8 cellular contexts compared by ENCODE assay signal in genomic region chr7:16918288-16918895, GRCh38. TPM values are rescaled to one million over a fixed set of nuclear protein-coding genes. Genes with fewer than 3 reads are reported as not detected.
A peak's percentile ranks its signal among the peaks of the same experiment; 100 is the strongest.
DNase-seq lines count a peak whose midpoint lies in the region; ATAC-seq and TF ChIP-seq lines count a peak whose summit lies in the region.

No MANE protein-coding gene starts in this region.

- H3K9ac ChIP-seq in OCI-LY1 (ENCODE audit: low read length) (no peak overlapping the region), neural progenitor cell (no peak overlapping the region)

- no peaks in the 10 kb centered on the region for H3K36me3 ChIP-seq in GM23338 (ENCODE audit: insufficient read depth)
- no peaks in the 10 kb centered on the region for H3K36me3 ChIP-seq in OCI-LY1 (ENCODE audit: insufficient read depth, low read length)
- H3K36me3 ChIP-seq in neural progenitor cell: no peaks in the 10 kb centered on the region
- no peaks in the 10 kb centered on the region for H3K36me3 ChIP-seq in MG63

- no peak overlapping the region for H3K4me3 Mint-ChIP-seq in GM23338
- no peak overlapping the region for H3K4me3 Mint-ChIP-seq in neural progenitor cell

- H3K27me3 ChIP-seq in GM23338 (ENCODE audit: insufficient read depth) (no peaks in the 10 kb centered on the region), OCI-LY1 (ENCODE audit: insufficient read depth, low read length) (no peaks in the 10 kb centered on the region), neural progenitor cell (no peaks in the 10 kb centered on the region), MG63 (no peaks in the 10 kb centered on the region)

- TF ChIP-seq CTCF in GM23338 (conservative IDR thresholded peaks at IDR 0.05; ENCODE audit: low read depth in 2 of 2) (peak; percentile 60 to 87), OCI-LY1 (IDR thresholded peaks at IDR 0.05; ENCODE audit: low read length) (peak; percentile 90), neural progenitor cell (IDR thresholded peaks at IDR 0.05) (peak; percentile 89)

- no peaks in the 10 kb centered on the region for H4K20me1 ChIP-seq in GM23338 (replicated peaks; ENCODE audit: insufficient read depth)
- H4K20me1 ChIP-seq in OCI-LY1 (ENCODE audit: insufficient read depth, low read length): no peaks in the 10 kb centered on the region
- H4K20me1 ChIP-seq in neural progenitor cell (ENCODE audit: low read depth): no peaks in the 10 kb centered on the region

- H3K4me1 ChIP-seq in GM23338 (ENCODE audit: insufficient read depth): peaks cover 8% of the 10 kb centered on the region; the same call in 1 of the 2 replicates
- peaks cover 57% of the 10 kb centered on the region for H3K4me1 ChIP-seq in OCI-LY1 (ENCODE audit: insufficient read depth, low read length, severe bottlenecking)
- peaks cover 28% of the 10 kb centered on the region for H3K4me1 ChIP-seq in neural progenitor cell

- peak; percentile 69 for DNase-seq in CD1c-positive myeloid dendritic cell (ENCODE audit: extremely low spot score)
- peak; percentile 66 for DNase-seq in GM23338 (ENCODE audit: low spot score)
- peak; percentile 10 for DNase-seq in effector CD4-positive, alpha-beta T cell
- peak; percentile 52 for DNase-seq in neural progenitor cell (ENCODE audit: low spot score)
- no peak for DNase-seq in MG63
- DNase-seq in HuH-7.5 (ENCODE audit: low spot score): no peak
- DNase-seq in HuH-7 (ENCODE audit: low spot score): no peak

- peaks cover 4% of the 10 kb centered on the region for H3K27me3 Mint-ChIP-seq in GM23338 (ENCODE audit: insufficient read depth, low read depth, poor library complexity)
- peaks cover 2% of the 10 kb centered on the region for H3K27me3 Mint-ChIP-seq in neural progenitor cell (ENCODE audit: insufficient read depth, low read depth)

- H3K9me2 ChIP-seq in GM23338 (ENCODE audit: insufficient read depth): no peaks in the 10 kb centered on the region
- H3K9me2 ChIP-seq in OCI-LY1 (ENCODE audit: low read depth, low read length): no peaks in the 10 kb centered on the region

- H3K27ac Mint-ChIP-seq in GM23338: no peak overlapping the region
- no peak overlapping the region for H3K27ac Mint-ChIP-seq in neural progenitor cell

- no peak for ATAC-seq in GM23338

- H3K4me1 Mint-ChIP-seq in GM23338 (peaks cover 31% of the 10 kb centered on the region), neural progenitor cell (peaks cover 47% of the 10 kb centered on the region)

- no peak overlapping the region for H3K4me3 ChIP-seq in GM23338
- no peak overlapping the region for H3K4me3 ChIP-seq in OCI-LY1 (ENCODE audit: low read depth, low read length, poor library complexity, severe bottlenecking)
- H3K4me3 ChIP-seq in neural progenitor cell: no peak overlapping the region
- H3K4me3 ChIP-seq in MG63: no peak overlapping the region

- no peak overlapping the region for H2AFZ ChIP-seq in GM23338
- no peak overlapping the region for H2AFZ ChIP-seq in OCI-LY1 (ENCODE audit: low read length)
- no peak overlapping the region for H2AFZ ChIP-seq in neural progenitor cell (replicated peaks)

- H3K9me3 Mint-ChIP-seq in GM23338 (no peaks in the 10 kb centered on the region), neural progenitor cell (peaks cover 23% of the 10 kb centered on the region)

- H3K9me3 ChIP-seq in OCI-LY1 (ENCODE audit: low read length) (no peaks in the 10 kb centered on the region), neural progenitor cell (ENCODE audit: low read depth) (no peaks in the 10 kb centered on the region), MG63 (peaks cover 6% of the 10 kb centered on the region)

- no peaks in the 10 kb centered on the region for H3F3A ChIP-seq in GM23338 (replicated peaks; ENCODE audit: low read depth)
- H3F3A ChIP-seq in OCI-LY1 (ENCODE audit: insufficient read depth, low read length): no peaks in the 10 kb centered on the region
- H3F3A ChIP-seq in neural progenitor cell (ENCODE audit: low read depth): peaks cover 8% of the 10 kb centered on the region

- H3K27ac ChIP-seq in GM23338 (ENCODE audit: low read depth) (no peak overlapping the region), OCI-LY1 (ENCODE audit: low read depth, low read length, poor library complexity, severe bottlenecking) (no peak overlapping the region), neural progenitor cell (no peak overlapping the region)

- H3K4me2 ChIP-seq in GM23338: no peak overlapping the region
- peak overlapping the region; percentile 30; the same call in 1 of the 2 replicates for H3K4me2 ChIP-seq in OCI-LY1 (ENCODE audit: low read length)
- H3K4me2 ChIP-seq in neural progenitor cell: no peak overlapping the region

- H3K36me3 Mint-ChIP-seq in GM23338 (ENCODE audit: low read depth) (no peaks in the 10 kb centered on the region), neural progenitor cell (peaks cover 5% of the 10 kb centered on the region)

- H3K79me2 ChIP-seq in GM23338 (replicated peaks; ENCODE audit: insufficient read depth): no peaks in the 10 kb centered on the region
- H3K79me2 ChIP-seq in OCI-LY1 (ENCODE audit: insufficient read depth, low read length): no peaks in the 10 kb centered on the region
- no peaks in the 10 kb centered on the region for H3K79me2 ChIP-seq in neural progenitor cell (ENCODE audit: low read depth)

TF ChIP-seq in GM23338, 12 proteins besides CTCF, POLR2A, EP300 and RAD21:
- TF ChIP-seq CREB1 (CRISPR knock-in tag; IDR thresholded peaks at IDR 0.05; ENCODE audit: low read depth) (no peak), REST (IDR thresholded peaks at IDR 0.05; ENCODE audit: unreplicated experiment) (no peak), ZNF114 (CRISPR knock-in tag; IDR thresholded peaks at IDR 0.05) (no peak), ZNF331 (CRISPR knock-in tag; IDR thresholded peaks at IDR 0.05; ENCODE audit: low read depth) (no peak), POLR2AphosphoS5 (IDR thresholded peaks at IDR 0.05; ENCODE audit: low read depth) (no peak), ETS1 (IDR thresholded peaks at IDR 0.05) (no peak)

RNA-seq across cellular contexts. Expression of gene AGR3, which starts 36.6 kb away (rescaled TPM):
- total RNA-seq in GM23338 (2014; rRNA removed; shearing (Covaris generic)): not detected in 2 replicates
- not detected in 2 replicates for polyA plus RNA-seq in GM23338 (2016; fragmentation: Nextera tagmentation; extraction: Ambion mirVana)
- total RNA-seq in neural progenitor cell (ENCODE audit: low replicate concordance): not detected in 2 replicates
- total RNA-seq in MG63 (2014; rRNA removed; shearing (Covaris generic); ENCODE audit: low replicate concordance): not detected in 2 replicates

Comparison
In these comparisons a context has a peak if more than half of its experiments do, and no peak if none do; other contexts are left out.
1. DNase-seq: peak in CD1c-positive myeloid dendritic cell (single experiment), GM23338 (single experiment), effector CD4-positive, alpha-beta T cell (single experiment) and neural progenitor cell (single experiment); none in MG63 (single experiment), HuH-7.5 (single experiment) and HuH-7 (single experiment).
2. Peak in every context shown above with its lines, with median percentiles within 50 percentile points of each other: CTCF ChIP-seq.